8 cellular contexts compared by ENCODE assay signal in genomic region chr4:87973283-87974169, GRCh38. TPM values are rescaled to one million over a fixed set of nuclear protein-coding genes. Genes with fewer than 3 reads are reported as not detected.
DNase-seq lines count a peak whose midpoint lies in the region; ATAC-seq and TF ChIP-seq lines count a peak whose summit lies in the region.

No MANE protein-coding gene starts in this region.

- peaks cover 47% of the 10 kb centered on the region for H3K27me3 ChIP-seq in CD4-positive, CD25-positive, alpha-beta regulatory T cell (ENCODE audit: control insufficient read depth, insufficient read depth, low read length)
- peaks cover 6% of the 10 kb centered on the region for H3K27me3 ChIP-seq in effector memory CD4-positive, alpha-beta T cell (replicated peaks; ENCODE audit: control insufficient read depth, insufficient read depth, low read length, poor library complexity, severe bottlenecking)

- peaks cover 0 to 13% (median 3%) of the 10 kb centered on the region in 4 donors for H3K4me1 Mint-ChIP-seq in CD4-positive, CD25-positive, alpha-beta regulatory T cell
- peaks cover 24% of the 10 kb centered on the region for H3K4me1 Mint-ChIP-seq in nephron

- no peaks in the 10 kb centered on the region for H3K9me3 ChIP-seq in CD4-positive, CD25-positive, alpha-beta regulatory T cell (ENCODE audit: control insufficient read depth in 2 of 2, low read length in 2 of 2)
- H3K9me3 ChIP-seq in effector memory CD4-positive, alpha-beta T cell (ENCODE audit: control insufficient read depth, low read length), result no peaks in the 10 kb centered on the region

- peaks cover 68% of the 10 kb centered on the region for H3K27me3 Mint-ChIP-seq in CD4-positive, CD25-positive, alpha-beta regulatory T cell
- peaks cover 7% of the 10 kb centered on the region for H3K27me3 Mint-ChIP-seq in nephron (ENCODE audit: low read depth)

- no peaks in the 10 kb centered on the region for H3K9me3 Mint-ChIP-seq in CD4-positive, CD25-positive, alpha-beta regulatory T cell
- H3K9me3 Mint-ChIP-seq in nephron, result no peaks in the 10 kb centered on the region

- no peaks in the 10 kb centered on the region for H3K4me1 ChIP-seq in CD4-positive, CD25-positive, alpha-beta regulatory T cell (ENCODE audit: control insufficient read depth, insufficient read depth, low read length, poor library complexity, severe bottlenecking)
- no peaks in the 10 kb centered on the region for H3K4me1 ChIP-seq in effector memory CD4-positive, alpha-beta T cell (ENCODE audit: control insufficient read depth, insufficient read depth, low read length, poor library complexity, severe bottlenecking)

- H3K36me3 ChIP-seq in CD4-positive, CD25-positive, alpha-beta regulatory T cell (ENCODE audit: control insufficient read depth, insufficient read depth, low read length), result no peaks in the 10 kb centered on the region
- H3K36me3 ChIP-seq in effector memory CD4-positive, alpha-beta T cell (ENCODE audit: control insufficient read depth, insufficient read depth, low read length), result no peaks in the 10 kb centered on the region

- ATAC-seq in CD4-positive, CD25-positive, alpha-beta regulatory T cell (ENCODE audit: low read depth in 2 of 2), result peak; percentile 63 to 72
- ATAC-seq in GM18870 (IDR thresholded peaks at IDR 0.05; ENCODE audit: unreplicated experiment) (peak; percentile 73), HG03159 (IDR thresholded peaks at IDR 0.05; ENCODE audit: unreplicated experiment) (peak; percentile 81)

- DNase-seq in CD4-positive, CD25-positive, alpha-beta regulatory T cell, result peak in 2 of 3 donors; percentile 22 to 54
- DNase-seq in NCI-H446 treated with DMSO at 0.1 percent for 48 hours (lab: John Stamatoyannopoulos, UW), result peak; percentile 9
- DNase-seq in activated CD4-positive, alpha-beta T cell treated with anti-CD3 and anti-CD28 coated beads, Interleukin-2, amount 50 U/mL, for 48 hours, result peak; percentile 26 to 54
- peak; percentile 77 for DNase-seq in fibroblast of the aortic adventitia (ENCODE audit: low read depth)
- DNase-seq in effector memory CD4-positive, alpha-beta T cell, result no peak

- H3K36me3 Mint-ChIP-seq in CD4-positive, CD25-positive, alpha-beta regulatory T cell, result no peaks in the 10 kb centered on the region
- no peaks in the 10 kb centered on the region for H3K36me3 Mint-ChIP-seq in nephron (ENCODE audit: low read depth)

- H3K27ac ChIP-seq in CD4-positive, CD25-positive, alpha-beta regulatory T cell (ENCODE audit: insufficient read depth, low read length, poor library complexity, severe bottlenecking), result no peak overlapping the region
- no peak overlapping the region for H3K27ac ChIP-seq in effector memory CD4-positive, alpha-beta T cell (ENCODE audit: insufficient read depth, low read length, poor library complexity, severe bottlenecking)

- TF ChIP-seq CTCF in fibroblast of the aortic adventitia (IDR thresholded peaks at IDR 0.05; ENCODE audit: insufficient read depth, low read length) (peak; percentile 76), nephron (IDR thresholded peaks at IDR 0.05; ENCODE audit: unreplicated experiment in 3 of 3) (peak; percentile 80 to 90 (median 85))

- no peak overlapping the region for H3K27ac Mint-ChIP-seq in CD4-positive, CD25-positive, alpha-beta regulatory T cell
- H3K27ac Mint-ChIP-seq in nephron, result peak overlapping the region; percentile 9 to 68 (median 45)

- no peak overlapping the region for H3K4me3 Mint-ChIP-seq in CD4-positive, CD25-positive, alpha-beta regulatory T cell
- H3K4me3 Mint-ChIP-seq in nephron, result peak overlapping the region in 1 of 3 experiments; percentile 53

- H3K4me3 ChIP-seq in CD4-positive, CD25-positive, alpha-beta regulatory T cell (ENCODE audit: low read depth, low read length), result no peak overlapping the region
- H3K4me3 ChIP-seq in fibroblast of the aortic adventitia (ENCODE audit: low read depth, low read length), result no peak overlapping the region
- H3K4me3 ChIP-seq in effector memory CD4-positive, alpha-beta T cell (ENCODE audit: insufficient read depth, low read depth, low read length, poor library complexity, severe bottlenecking), result no peak overlapping the region

RNA-seq across cellular contexts. Expression of gene SPP1, which starts 2.0 kb away (rescaled TPM):
- total RNA-seq in CD4-positive, CD25-positive, alpha-beta regulatory T cell, result not detected
- under 1 TPM in 1 of 4 donors, not detected in 3; 0.56 TPM for polyA plus RNA-seq in CD4-positive, CD25-positive, alpha-beta regulatory T cell
- 0.72 and 11.9 TPM in 2 replicates for total RNA-seq in fibroblast of the aortic adventitia (ENCODE audit: low replicate concordance)

RNA-seq across cellular contexts. Expression of gene PKD2, which starts 33.9 kb away (rescaled TPM):
- 17.3 TPM for total RNA-seq in CD4-positive, CD25-positive, alpha-beta regulatory T cell
- 1 to 10 TPM; 2.0 to 5.5 (median 3.9) TPM for polyA plus RNA-seq in CD4-positive, CD25-positive, alpha-beta regulatory T cell
- total RNA-seq in fibroblast of the aortic adventitia (ENCODE audit: low replicate concordance), result 66.6 and 197 TPM in 2 replicates

Comparison
In these comparisons a context has a peak if more than half of its experiments do, and no peak if none do; other contexts are left out.
1. DNase-seq: peak in CD4-positive, CD25-positive, alpha-beta regulatory T cell (2 of 3), NCI-H446 treated with DMSO at 0.1 percent for 48 hours (single experiment), activated CD4-positive, alpha-beta T cell treated with anti-CD3 and anti-CD28 coated beads, Interleukin-2, amount 50 U/mL, for 48 hours (2 of 2) and fibroblast of the aortic adventitia (single experiment); none in effector memory CD4-positive, alpha-beta T cell (0 of 3).
2. H3K27ac Mint-ChIP-seq: peak in nephron (3 of 3); none in CD4-positive, CD25-positive, alpha-beta regulatory T cell (0 of 3).
3. Peak in every context shown above with its lines, with median percentiles within 50 percentile points of each other: ATAC-seq.